ENCODE assay signal across 1 cellular context in genomic region chr4:3485011-3485881, GRCh38.
TF ChIP-seq lines count a peak whose summit lies in the region.

No MANE protein-coding gene starts in this region.

TF ChIP-seq in endothelial cell of umbilical vein, 7 proteins besides CTCF, POLR2A, EP300 and RAD21:
- TF ChIP-seq EZH2 (IDR thresholded peaks at IDR 0.05; ENCODE audit: borderline replicate concordance, low read depth, low read length, severe bottlenecking): peak; percentile 51
- no peak for TF ChIP-seq JUN (IDR thresholded peaks at IDR 0.05; ENCODE audit: borderline replicate concordance, insufficient read depth, insufficient read length, low read depth)
